ENCODE assay signal across 14 cellular contexts in the genomic region with DNA sequence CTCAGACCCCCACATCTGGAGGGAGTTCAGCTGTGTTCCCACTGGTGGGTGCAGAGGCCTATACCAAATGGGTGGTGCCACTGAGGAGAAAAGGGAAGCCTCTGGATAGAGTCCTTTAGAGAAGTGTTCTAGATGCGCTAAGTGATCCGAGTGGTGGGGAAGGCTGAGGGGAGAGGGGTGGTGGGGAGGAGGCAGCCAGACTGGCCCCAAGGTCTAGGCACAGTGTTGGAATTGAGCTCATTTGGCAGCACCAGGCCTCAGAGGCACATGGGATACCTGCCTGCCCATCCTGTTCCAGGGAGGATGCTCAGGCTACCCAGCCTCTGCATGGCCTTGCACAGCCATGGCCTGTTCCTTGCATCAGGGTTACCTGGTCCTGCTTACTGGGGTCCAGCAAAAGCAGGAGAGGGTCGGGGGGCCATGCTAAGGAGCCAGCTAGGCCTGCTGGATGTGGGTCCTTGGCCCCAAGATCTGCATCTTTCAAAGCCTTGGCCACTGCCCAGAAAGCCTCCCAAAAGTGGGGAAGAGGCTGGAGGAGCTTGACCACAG.
DNase-seq lines count a peak whose midpoint lies in the region; ATAC-seq, FAIRE-seq and TF ChIP-seq lines count a peak whose summit lies in the region.
"Had no signal": no experiment of that assay in that cellular context is flagged by ENCODE, and none has a peak within 500 bp of the region (broad histone marks: within the 10 kb centered on the region; RNA-seq: fewer than 3 reads in every experiment).

No MANE protein-coding gene starts in this region.

- peak; percentile 15 for ATAC-seq in HG02759 (IDR thresholded peaks at IDR 0.05; ENCODE audit: unreplicated experiment)

- H3K27me3 Mint-ChIP-seq in CD14-positive monocyte (ENCODE audit: low read depth in 3 of 3) (peaks cover 3 to 13% (median 5%) of the 10 kb centered on the region in 3 donors), neural crest cell (ENCODE audit: low read depth) (no peaks in the 10 kb centered on the region)
- H3K27me3 Mint-ChIP-seq: CD4-positive, alpha-beta memory T cell had no signal

- H3K27ac ChIP-seq in VCaP, result no peak overlapping the region

- H3K27ac Mint-ChIP-seq in CD14-positive monocyte, result no peak overlapping the region
- H3K27ac Mint-ChIP-seq in neural crest cell (ENCODE audit: unreplicated experiment), result no peak overlapping the region

- DNase-seq in CD14-positive monocyte (ENCODE audit: low spot score) (no peak), neural crest cell (ENCODE audit: low read depth, low spot score) (no peak), NCI-H748 treated with DMSO at 0.1 percent for 48 hours (lab: John Stamatoyannopoulos, UW) (no peak), RCC 7860 (ENCODE audit: low spot score) (no peak)
- no peak for DNase-seq in central memory CD4-positive, alpha-beta T cell
- DNase-seq: GF-D8, NCI-H1092, NCI-H2107, NCI-H226, SIG-M5 had no signal

- TF ChIP-seq CTCF in CD14-positive monocyte (IDR thresholded peaks at IDR 0.05) (peak; percentile 28), VCaP (conservative IDR thresholded peaks at IDR 0.05) (peak; percentile 43), neural crest cell (conservative IDR thresholded peaks at IDR 0.05) (no peak)

- FAIRE-seq in RCC 7860 (lab: Jason Lieb, UNC), result no peak
- FAIRE-seq: H54 had no signal

- H3K9me3 Mint-ChIP-seq in CD14-positive monocyte (peaks cover 0 to 5% (median 2%) of the 10 kb centered on the region in 7 donors), neural crest cell (no peaks in the 10 kb centered on the region)

- H3K4me3 Mint-ChIP-seq in CD14-positive monocyte, result no peak overlapping the region
- peak overlapping the region; percentile 51 for H3K4me3 Mint-ChIP-seq in neural crest cell
- H3K4me3 Mint-ChIP-seq: CD4-positive, alpha-beta memory T cell had no signal

- H3K36me3 Mint-ChIP-seq in CD14-positive monocyte (no peaks in the 10 kb centered on the region), neural crest cell (ENCODE audit: low read depth) (peaks cover 5% of the 10 kb centered on the region)
- H3K36me3 Mint-ChIP-seq: CD4-positive, alpha-beta memory T cell had no signal

- H3K4me1 Mint-ChIP-seq in CD14-positive monocyte, result peaks cover 7% of the 10 kb centered on the region
- peaks cover 3% of the 10 kb centered on the region for H3K4me1 Mint-ChIP-seq in neural crest cell
- H3K4me1 Mint-ChIP-seq: CD4-positive, alpha-beta memory T cell had no signal

- intact Hi-C loops in CD14-positive monocyte (cut with micrococcal nuclease), result no loop called here
